8 cellular contexts compared by ENCODE assay signal in genomic region chr13:98672947-98673545, GRCh38.
DNase-seq lines count a peak whose midpoint lies in the region; ATAC-seq, FAIRE-seq and TF ChIP-seq lines count a peak whose summit lies in the region.

No MANE protein-coding gene starts in this region.

- no peaks in the 10 kb centered on the region for H3K27me3 ChIP-seq in neuron (ENCODE audit: insufficient read depth, low read length)

- H3K4me3 ChIP-seq in neuron (ENCODE audit: low read length) = no peak overlapping the region

- no peak for FAIRE-seq in urothelium cell line (lab: Jason Lieb, UNC)

- peak; percentile 73 for ATAC-seq in GM21423 (IDR thresholded peaks at IDR 0.05; ENCODE audit: unreplicated experiment)

- TF ChIP-seq RAD21 in Ishikawa (IDR thresholded peaks at IDR 0.05; ENCODE audit: low read depth) = peak; percentile 86

- peak overlapping the region; percentile 20 for H2AFZ ChIP-seq in neuron (ENCODE audit: low read depth, low read length)

- H3K9me3 ChIP-seq in neuron (ENCODE audit: low read length) = no peaks in the 10 kb centered on the region

- no peaks in the 10 kb centered on the region for H3K36me3 ChIP-seq in neuron (ENCODE audit: insufficient read depth, low read length)

- TF ChIP-seq EP300 in Ishikawa (IDR thresholded peaks at IDR 0.05; ENCODE audit: borderline replicate concordance) = no peak

- H3K4me1 ChIP-seq in neuron (ENCODE audit: insufficient read depth, low read length) = peaks cover 15% of the 10 kb centered on the region

- DNase-seq in DMS 273 treated with DMSO at 0.1 percent for 48 hours (lab: John Stamatoyannopoulos, UW) (peak; percentile 4), RPMI8226 (peak; percentile 70), foreskin melanocyte (peak; percentile 56), urothelium cell line (ENCODE audit: low spot score) (peak; percentile 62)
- DNase-seq in activated effector memory CD4-positive, alpha-beta T cell treated with Interleukin-2 at 50 U/mL for 16 hours = peak; percentile 20

TF ChIP-seq in Ishikawa, 13 proteins besides CTCF, POLR2A, EP300 and RAD21:
- 0 out of 2 replicates have a peak, but pooled peaks have one; percentile 2 for TF ChIP-seq TEAD4 (IDR thresholded peaks at IDR 0.05)
- no peak for TF ChIP-seq REST (IDR thresholded peaks at IDR 0.05; ENCODE audit: low read depth)

Comparison
In these comparisons a context has a peak if more than half of its experiments do, and no peak if none do; other contexts are left out.
1. DNase-seq: peak in every context shown above with its lines; median percentile 70 in RPMI8226; 62 in urothelium cell line; 56 in foreskin melanocyte; 20 in activated effector memory CD4-positive, alpha-beta T cell treated with Interleukin-2 at 50 U/mL for 16 hours; 4 in DMS 273 treated with DMSO at 0.1 percent for 48 hours.